1 cellular context compared by ENCODE assay signal in the genomic region with DNA sequence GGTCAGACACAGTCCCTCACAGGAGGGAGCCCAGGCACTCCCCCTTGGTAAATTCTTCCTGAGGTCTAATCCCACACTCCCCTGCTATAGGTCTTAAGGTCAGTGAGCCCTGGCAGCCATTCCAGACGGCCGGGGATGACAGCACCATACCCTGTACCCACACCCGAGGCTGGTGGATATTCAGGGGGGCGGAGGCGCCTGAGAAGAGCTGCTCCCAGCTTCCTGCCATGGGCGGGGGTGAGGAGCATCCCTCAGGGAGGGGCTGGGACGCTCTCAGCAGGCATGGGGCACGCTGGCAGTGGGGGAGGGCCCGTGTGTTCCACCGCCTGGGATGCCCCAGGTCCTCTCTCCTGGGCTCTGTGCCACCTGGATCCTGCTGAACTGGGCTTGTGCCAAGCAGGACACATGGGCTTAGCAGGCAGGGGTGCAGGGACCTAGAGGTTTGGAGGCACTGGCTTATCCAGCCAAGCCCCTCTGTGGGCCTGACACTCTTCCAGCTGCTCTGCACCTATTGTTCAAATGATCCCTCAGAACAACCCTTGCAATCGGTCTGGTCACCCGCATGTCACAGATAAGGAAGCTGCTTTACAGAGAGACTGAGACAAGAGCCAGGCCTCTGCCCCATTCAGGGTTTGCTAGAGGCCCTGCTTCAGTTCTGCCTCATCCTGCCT.
TF ChIP-seq lines count a peak whose summit lies in the region.

No MANE protein-coding gene starts in this region.

TF ChIP-seq in K562, 482 proteins besides CTCF, POLR2A, EP300 and RAD21 (continued from another document):
- TF ChIP-seq, protein P1, sequence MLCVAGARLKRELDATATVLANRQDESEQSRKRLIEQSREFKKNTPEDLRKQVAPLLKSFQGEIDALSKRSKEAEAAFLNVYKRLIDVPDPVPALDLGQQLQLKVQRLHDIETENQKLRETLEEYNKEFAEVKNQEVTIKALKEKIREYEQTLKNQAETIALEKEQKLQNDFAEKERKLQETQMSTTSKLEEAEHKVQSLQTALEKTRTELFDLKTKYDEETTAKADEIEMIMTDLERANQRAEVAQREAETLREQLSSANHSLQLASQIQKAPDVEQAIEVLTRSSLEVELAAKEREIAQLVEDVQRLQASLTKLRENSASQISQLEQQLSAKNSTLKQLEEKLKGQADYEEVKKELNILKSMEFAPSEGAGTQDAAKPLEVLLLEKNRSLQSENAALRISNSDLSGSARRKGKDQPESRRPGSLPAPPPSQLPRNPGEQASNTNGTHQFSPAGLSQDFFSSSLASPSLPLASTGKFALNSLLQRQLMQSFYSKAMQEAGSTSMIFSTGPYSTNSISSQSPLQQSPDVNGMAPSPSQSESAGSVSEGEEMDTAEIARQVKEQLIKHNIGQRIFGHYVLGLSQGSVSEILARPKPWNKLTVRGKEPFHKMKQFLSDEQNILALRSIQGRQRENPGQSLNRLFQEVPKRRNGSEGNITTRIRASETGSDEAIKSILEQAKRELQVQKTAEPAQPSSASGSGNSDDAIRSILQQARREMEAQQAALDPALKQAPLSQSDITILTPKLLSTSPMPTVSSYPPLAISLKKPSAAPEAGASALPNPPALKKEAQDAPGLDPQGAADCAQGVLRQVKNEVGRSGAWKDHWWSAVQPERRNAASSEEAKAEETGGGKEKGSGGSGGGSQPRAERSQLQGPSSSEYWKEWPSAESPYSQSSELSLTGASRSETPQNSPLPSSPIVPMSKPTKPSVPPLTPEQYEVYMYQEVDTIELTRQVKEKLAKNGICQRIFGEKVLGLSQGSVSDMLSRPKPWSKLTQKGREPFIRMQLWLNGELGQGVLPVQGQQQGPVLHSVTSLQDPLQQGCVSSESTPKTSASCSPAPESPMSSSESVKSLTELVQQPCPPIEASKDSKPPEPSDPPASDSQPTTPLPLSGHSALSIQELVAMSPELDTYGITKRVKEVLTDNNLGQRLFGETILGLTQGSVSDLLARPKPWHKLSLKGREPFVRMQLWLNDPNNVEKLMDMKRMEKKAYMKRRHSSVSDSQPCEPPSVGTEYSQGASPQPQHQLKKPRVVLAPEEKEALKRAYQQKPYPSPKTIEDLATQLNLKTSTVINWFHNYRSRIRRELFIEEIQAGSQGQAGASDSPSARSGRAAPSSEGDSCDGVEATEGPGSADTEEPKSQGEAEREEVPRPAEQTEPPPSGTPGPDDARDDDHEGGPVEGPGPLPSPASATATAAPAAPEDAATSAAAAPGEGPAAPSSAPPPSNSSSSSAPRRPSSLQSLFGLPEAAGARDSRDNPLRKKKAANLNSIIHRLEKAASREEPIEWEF (CRISPR knock-in tag; IDR thresholded peaks at IDR 0.05), result no peak
- no peak for TF ChIP-seq ZBTB1 (CRISPR knock-in tag; IDR thresholded peaks at IDR 0.05; ENCODE audit: borderline replicate concordance, low read depth)
- TF ChIP-seq ZNF282 (CRISPR knock-in tag; IDR thresholded peaks at IDR 0.05), result no peak
- no peak for TF ChIP-seq ZSCAN29 (IDR thresholded peaks at IDR 0.05)
